In the genomic region with DNA sequence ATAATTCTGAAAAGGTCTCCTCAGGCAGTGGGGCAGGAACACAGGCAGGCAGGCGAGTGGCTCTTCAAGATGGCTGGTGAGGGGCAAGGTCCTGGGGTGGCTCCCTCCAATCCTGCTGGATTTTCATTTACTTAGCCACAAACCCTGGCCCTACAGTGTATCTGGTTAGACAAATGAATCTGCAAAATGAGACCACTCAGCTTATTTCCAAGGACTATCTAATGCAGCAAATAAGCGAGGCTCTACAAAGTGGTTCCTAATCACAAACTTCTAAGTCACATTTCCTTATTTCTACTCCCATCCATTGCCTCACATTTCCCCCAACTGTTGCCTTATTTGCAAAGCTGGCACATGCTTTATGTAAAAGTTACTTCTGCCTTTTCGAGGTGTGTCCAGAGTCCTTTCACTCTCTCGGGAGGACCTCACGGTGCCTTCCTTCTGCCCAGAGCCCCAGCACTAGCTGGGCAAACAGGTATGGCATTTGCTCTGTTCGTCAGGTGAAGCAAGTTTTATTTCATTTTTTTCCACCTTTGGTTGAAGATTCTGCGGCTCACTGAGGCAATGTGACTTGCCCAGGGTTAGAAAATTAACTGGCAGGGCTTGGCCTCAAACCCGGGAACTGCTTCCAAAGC, we compare ENCODE assay signal across 8 cellular contexts. TPM values are rescaled to one million over a fixed set of nuclear protein-coding genes. Genes with fewer than 3 reads are reported as not detected.
DNase-seq lines count a peak whose midpoint lies in the region; ATAC-seq and TF ChIP-seq lines count a peak whose summit lies in the region.

No MANE protein-coding gene starts in this region.

- H3K4me3 Mint-ChIP-seq in brain (no peak overlapping the region), mesothelial cell of epicardium (no peak overlapping the region)

- H3K4me3 ChIP-seq in heart left ventricle = no peak overlapping the region
- no peak overlapping the region for H3K4me3 ChIP-seq in uterus

- H3K36me3 ChIP-seq in heart left ventricle (peaks cover 0 to 51% (median 30%) of the 10 kb centered on the region in 9 donors), uterus (no peaks in the 10 kb centered on the region)

- ATAC-seq in heart left ventricle = no peak
- no peak for ATAC-seq in left cardiac atrium
- ATAC-seq in HG03457 (IDR thresholded peaks at IDR 0.05; ENCODE audit: unreplicated experiment) = no peak
- no peak for ATAC-seq in GM18519 (IDR thresholded peaks at IDR 0.05; ENCODE audit: low FRiP score, unreplicated experiment)

- H3K9me3 Mint-ChIP-seq in brain (no peaks in the 10 kb centered on the region), mesothelial cell of epicardium (no peaks in the 10 kb centered on the region)

- intact Hi-C loops in heart left ventricle (cut with DNase I) = loop anchor here in 1 of 10 donors (2.0 kb wide), 1 partner anchor 35 kb away; no protein-coding TSS in a partner anchor
- intact Hi-C loops in left cardiac atrium (cut with DNase I) = no loop called here
- intact Hi-C loops in uterus (cut with DNase I; ENCODE audit: low total_unique reads) = no loop called here

- peak overlapping the region; percentile 51 to 94 (median 84) for H3K27ac ChIP-seq in heart left ventricle
- peak overlapping the region; percentile 29 to 93 for H3K27ac ChIP-seq in uterus

- H3K27me3 ChIP-seq in heart left ventricle = no peaks in the 10 kb centered on the region
- H3K27me3 ChIP-seq in uterus = no peaks in the 10 kb centered on the region

- H3K36me3 Mint-ChIP-seq in brain (peaks cover 28% of the 10 kb centered on the region), mesothelial cell of epicardium (peaks cover 20% of the 10 kb centered on the region)

- H3K27ac Mint-ChIP-seq in brain (peak overlapping the region; percentile 41 to 93 (median 68)), mesothelial cell of epicardium (peak overlapping the region; percentile 93)

- TF ChIP-seq CTCF in heart left ventricle (IDR thresholded peaks at IDR 0.05) (no peak), brain (conservative IDR thresholded peaks at IDR 0.05) (no peak), mesothelial cell of epicardium (IDR thresholded peaks at IDR 0.05; ENCODE audit: unreplicated experiment) (no peak), uterus (IDR thresholded peaks at IDR 0.05) (no peak)

- no peaks in the 10 kb centered on the region for H3K9me3 ChIP-seq in heart left ventricle
- no peaks in the 10 kb centered on the region for H3K9me3 ChIP-seq in uterus

- 69 to 81% (median 75%) methylated on average over 8 of the region's 8 CpGs for WGBS in heart left ventricle, 4 donors

- H3K27me3 Mint-ChIP-seq in brain (peaks cover 3% of the 10 kb centered on the region), mesothelial cell of epicardium (ENCODE audit: low read depth) (no peaks in the 10 kb centered on the region)

- DNase-seq in heart left ventricle (peak in 1 of 5 donors; percentile 19), left cardiac atrium (no peak), mesothelial cell of epicardium (ENCODE audit: low spot score in 2 of 2, unreplicated experiment in 2 of 2) (no peak), uterus (no peak), HuH-7 (ENCODE audit: low spot score) (no peak)

- H3K4me1 ChIP-seq in heart left ventricle (peaks cover 19 to 98% (median 81%) of the 10 kb centered on the region in 12 donors), uterus (peaks cover 14 to 43% of the 10 kb centered on the region in 2 donors)

- TF ChIP-seq POLR2A in heart left ventricle (IDR thresholded peaks at IDR 0.05) = no peak
- TF ChIP-seq POLR2A in uterus (IDR thresholded peaks at IDR 0.05) = no peak

- H3K4me1 Mint-ChIP-seq in brain (peaks cover 60% of the 10 kb centered on the region), mesothelial cell of epicardium (peaks cover 39% of the 10 kb centered on the region)

RNA-seq across cellular contexts. Expression of a gene that starts 40.4 kb away (rescaled TPM):
- total RNA-seq in heart left ventricle = 10 to 100 TPM; 27.1 to 36.8 (median 33.3) TPM
- polyA plus RNA-seq in heart left ventricle = 100 to 1,000 TPM in 1 of 2 donors, 10 to 100 TPM in 1; 83.5 to 120 TPM
- 10 to 100 TPM; 24.2 to 38.4 TPM for total RNA-seq in left cardiac atrium
- 36.7 TPM for polyA plus RNA-seq in brain (ENCODE audit: insufficient read depth, low read depth, low replicate concordance)
- 49.7 to 52.4 TPM (median 50.5 TPM) in 3 replicates for total RNA-seq in mesothelial cell of epicardium
- total RNA-seq in uterus = 10 to 100 TPM in 3 of 4 donors, 1 to 10 TPM in 1; 4.1 to 92.0 (median 41.2) TPM

RNA-seq across cellular contexts. Expression of a gene that starts 43.4 kb away (rescaled TPM):
- total RNA-seq in heart left ventricle (10 to 100 TPM in 6 of 9 donors, 1 to 10 TPM in 3; 8.1 to 41.1 (median 12.0) TPM), left cardiac atrium (10 to 100 TPM; 17.1 to 23.9 TPM), mesothelial cell of epicardium (83.5 to 86.9 TPM (median 84.2 TPM) in 3 replicates), uterus (10 to 100 TPM; 13.1 to 41.1 (median 23.8) TPM)
- polyA plus RNA-seq in heart left ventricle (10 to 100 TPM; 16.3 to 45.7 TPM), brain (ENCODE audit: insufficient read depth, low read depth, low replicate concordance) (4.6 TPM)

RNA-seq across cellular contexts. Expression of a gene that starts 58.6 kb away (rescaled TPM):
- total RNA-seq in heart left ventricle (10 to 100 TPM in 2 of 9 donors, 1 to 10 TPM in 7; 2.1 to 15.6 (median 6.0) TPM), left cardiac atrium (10 to 100 TPM in 1 of 2 donors, 1 to 10 TPM in 1; 5.4 to 10.0 TPM), mesothelial cell of epicardium (34.3 to 38.0 TPM (median 36.4 TPM) in 3 replicates), uterus (10 to 100 TPM in 3 of 4 donors, under 1 TPM in 1; 0.51 to 29.9 (median 18.9) TPM)
- polyA plus RNA-seq in heart left ventricle (10 to 100 TPM in 1 of 2 donors, 1 to 10 TPM in 1; 6.5 to 23.4 TPM), brain (ENCODE audit: insufficient read depth, low read depth, low replicate concordance) (10.9 TPM)
